ENCODE assay signal across 1 cellular context in the genomic region with DNA sequence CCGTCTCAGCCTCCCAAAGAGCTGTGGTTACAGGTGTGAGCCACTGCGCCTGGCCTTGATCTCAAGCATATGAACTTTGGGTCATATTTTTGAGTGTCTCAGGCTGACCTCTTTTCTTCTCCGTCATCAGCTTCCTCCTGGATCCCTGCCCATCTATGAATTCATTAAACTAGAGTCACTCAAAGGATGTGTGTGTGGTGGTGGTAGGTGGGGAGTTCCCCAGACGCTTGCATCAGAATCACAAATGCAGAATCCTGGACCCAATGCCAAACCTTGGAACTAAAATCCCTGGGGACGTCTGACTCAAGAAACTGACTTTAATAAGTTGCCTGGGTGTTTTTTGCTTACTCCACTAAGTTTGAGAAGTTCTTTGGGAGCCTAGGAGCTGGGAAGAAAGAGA.
A peak's percentile ranks its signal among the peaks of the same experiment; 100 is the strongest.
TF ChIP-seq lines count a peak whose summit lies in the region.

No MANE protein-coding gene starts in this region.

TF ChIP-seq in GM12878, 131 proteins besides CTCF, POLR2A, EP300 and RAD21 (continued from another document):
- no peak for TF ChIP-seq NFXL1 (IDR thresholded peaks at IDR 0.05; ENCODE audit: borderline replicate concordance)
- TF ChIP-seq KAT2A (conservative IDR thresholded peaks at IDR 0.05; ENCODE audit: control insufficient read depth, low read depth, low read length) = no peak
- no peak for TF ChIP-seq POLR2AphosphoS5 (IDR thresholded peaks at IDR 0.05; ENCODE audit: low read length)
- TF ChIP-seq ZNF24 (IDR thresholded peaks at IDR 0.05) = no peak
- TF ChIP-seq MEF2A (IDR thresholded peaks at IDR 0.05; ENCODE audit: insufficient read depth, low read depth, low read length) = no peak
- no peak for TF ChIP-seq FOXK2 (IDR thresholded peaks at IDR 0.05)
- TF ChIP-seq TBL1XR1 (IDR thresholded peaks at IDR 0.05; ENCODE audit: low read depth, low read length) = no peak
- no peak for TF ChIP-seq TAF1 (IDR thresholded peaks at IDR 0.05; ENCODE audit: borderline replicate concordance, low read depth, low read length)
- no peak for TF ChIP-seq BHLHE40 (IDR thresholded peaks at IDR 0.05; ENCODE audit: borderline replicate concordance in 1 of 2, low read depth in 2 of 2, low read length in 1 of 2)
- no peak for TF ChIP-seq NBN (IDR thresholded peaks at IDR 0.05)
- TF ChIP-seq, protein P1, sequence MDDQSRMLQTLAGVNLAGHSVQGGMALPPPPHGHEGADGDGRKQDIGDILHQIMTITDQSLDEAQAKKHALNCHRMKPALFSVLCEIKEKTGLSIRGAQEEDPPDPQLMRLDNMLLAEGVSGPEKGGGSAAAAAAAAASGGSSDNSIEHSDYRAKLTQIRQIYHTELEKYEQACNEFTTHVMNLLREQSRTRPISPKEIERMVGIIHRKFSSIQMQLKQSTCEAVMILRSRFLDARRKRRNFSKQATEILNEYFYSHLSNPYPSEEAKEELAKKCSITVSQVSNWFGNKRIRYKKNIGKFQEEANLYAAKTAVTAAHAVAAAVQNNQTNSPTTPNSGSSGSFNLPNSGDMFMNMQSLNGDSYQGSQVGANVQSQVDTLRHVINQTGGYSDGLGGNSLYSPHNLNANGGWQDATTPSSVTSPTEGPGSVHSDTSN (IDR thresholded peaks at IDR 0.05; ENCODE audit: insufficient replicate concordance, low read depth, low read length) = no peak
- TF ChIP-seq CBX3 (IDR thresholded peaks at IDR 0.05; ENCODE audit: borderline replicate concordance, low read depth) = no peak
- TF ChIP-seq WRNIP1 (IDR thresholded peaks at IDR 0.05; ENCODE audit: borderline replicate concordance, low read depth, low read length) = no peak
- TF ChIP-seq, protein P2, sequence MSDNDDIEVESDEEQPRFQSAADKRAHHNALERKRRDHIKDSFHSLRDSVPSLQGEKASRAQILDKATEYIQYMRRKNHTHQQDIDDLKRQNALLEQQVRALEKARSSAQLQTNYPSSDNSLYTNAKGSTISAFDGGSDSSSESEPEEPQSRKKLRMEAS (IDR thresholded peaks at IDR 0.05; ENCODE audit: low read depth, low read length) = no peak
- TF ChIP-seq YY1 (IDR thresholded peaks at IDR 0.05; ENCODE audit: low read depth, low read length) = no peak
- TF ChIP-seq, protein P3, sequence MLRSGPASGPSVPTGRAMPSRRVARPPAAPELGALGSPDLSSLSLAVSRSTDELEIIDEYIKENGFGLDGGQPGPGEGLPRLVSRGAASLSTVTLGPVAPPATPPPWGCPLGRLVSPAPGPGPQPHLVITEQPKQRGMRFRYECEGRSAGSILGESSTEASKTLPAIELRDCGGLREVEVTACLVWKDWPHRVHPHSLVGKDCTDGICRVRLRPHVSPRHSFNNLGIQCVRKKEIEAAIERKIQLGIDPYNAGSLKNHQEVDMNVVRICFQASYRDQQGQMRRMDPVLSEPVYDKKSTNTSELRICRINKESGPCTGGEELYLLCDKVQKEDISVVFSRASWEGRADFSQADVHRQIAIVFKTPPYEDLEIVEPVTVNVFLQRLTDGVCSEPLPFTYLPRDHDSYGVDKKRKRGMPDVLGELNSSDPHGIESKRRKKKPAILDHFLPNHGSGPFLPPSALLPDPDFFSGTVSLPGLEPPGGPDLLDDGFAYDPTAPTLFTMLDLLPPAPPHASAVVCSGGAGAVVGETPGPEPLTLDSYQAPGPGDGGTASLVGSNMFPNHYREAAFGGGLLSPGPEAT (IDR thresholded peaks at IDR 0.05; ENCODE audit: low read depth) = no peak
- peak; percentile 16; the same call in 1 of the 2 replicates for TF ChIP-seq JUNB (IDR thresholded peaks at IDR 0.05)
- TF ChIP-seq ATF2 (IDR thresholded peaks at IDR 0.05; ENCODE audit: low read length) = no peak
- TF ChIP-seq NFIC (IDR thresholded peaks at IDR 0.05; ENCODE audit: low read depth, low read length) = no peak; the same call in 1 of the 2 replicates
- TF ChIP-seq MYB (IDR thresholded peaks at IDR 0.05; ENCODE audit: borderline replicate concordance, low read depth, low read length) = no peak
- no peak for TF ChIP-seq EZH2 (IDR thresholded peaks at IDR 0.05; ENCODE audit: borderline replicate concordance, control insufficient read depth, low read depth, low read length)
- TF ChIP-seq TCF7 (IDR thresholded peaks at IDR 0.05; ENCODE audit: borderline replicate concordance) = no peak
- TF ChIP-seq, protein P4, sequence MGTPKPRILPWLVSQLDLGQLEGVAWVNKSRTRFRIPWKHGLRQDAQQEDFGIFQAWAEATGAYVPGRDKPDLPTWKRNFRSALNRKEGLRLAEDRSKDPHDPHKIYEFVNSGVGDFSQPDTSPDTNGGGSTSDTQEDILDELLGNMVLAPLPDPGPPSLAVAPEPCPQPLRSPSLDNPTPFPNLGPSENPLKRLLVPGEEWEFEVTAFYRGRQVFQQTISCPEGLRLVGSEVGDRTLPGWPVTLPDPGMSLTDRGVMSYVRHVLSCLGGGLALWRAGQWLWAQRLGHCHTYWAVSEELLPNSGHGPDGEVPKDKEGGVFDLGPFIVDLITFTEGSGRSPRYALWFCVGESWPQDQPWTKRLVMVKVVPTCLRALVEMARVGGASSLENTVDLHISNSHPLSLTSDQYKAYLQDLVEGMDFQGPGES (IDR thresholded peaks at IDR 0.05) = no peak
- TF ChIP-seq ELK1 (IDR thresholded peaks at IDR 0.05; ENCODE audit: low read depth, low read length) = no peak
- no peak for TF ChIP-seq CHD1 (IDR thresholded peaks at IDR 0.05; ENCODE audit: low read depth, low read length)
- no peak for TF ChIP-seq RBBP5 (conservative IDR thresholded peaks at IDR 0.05)
- no peak for TF ChIP-seq MXI1 (IDR thresholded peaks at IDR 0.05; ENCODE audit: low read depth, low read length)
- peak; percentile 30; the same call in 1 of the 2 replicates for TF ChIP-seq CREB1 (IDR thresholded peaks at IDR 0.05; ENCODE audit: low read depth)
- peak; percentile 61; the same call in 1 of the 2 replicates for TF ChIP-seq CREM (IDR thresholded peaks at IDR 0.05; ENCODE audit: low read depth)
- TF ChIP-seq E2F4 (IDR thresholded peaks at IDR 0.05; ENCODE audit: low read depth, low read length) = no peak
- TF ChIP-seq POU2F2 (IDR thresholded peaks at IDR 0.05; ENCODE audit: borderline replicate concordance, low read depth, low read length) = no peak
- peak; percentile 48 to 51; a peak in 2 of 4 replicates for TF ChIP-seq IKZF2 (IDR thresholded peaks at IDR 0.05)
- TF ChIP-seq ZZZ3 (IDR thresholded peaks at IDR 0.05; ENCODE audit: control insufficient read depth, insufficient read length, low read depth) = no peak
- no peak for TF ChIP-seq ZBED1 (IDR thresholded peaks at IDR 0.05; ENCODE audit: borderline replicate concordance)
- peak; percentile 31 for TF ChIP-seq MEF2B (IDR thresholded peaks at IDR 0.05; ENCODE audit: partially characterized antibody, poor library complexity, severe bottlenecking)
- no peak for TF ChIP-seq ZNF622 (IDR thresholded peaks at IDR 0.05)
